Comparison of ENCODE assay signal across 1 cellular context in genomic region chr21:42973991-42974831, GRCh38.
TF ChIP-seq lines count a peak whose summit lies in the region.

TSS of gene PKNOX1 (plus strand) at chr21:42974562. CDS start at chr21:43004382, 29,820 bp downstream.

TF ChIP-seq in HEK293, 187 proteins besides CTCF, POLR2A, EP300 and RAD21 (continued from another document and continues in another):
- TF ChIP-seq ATF2 (tag by site-specific recombination; IDR thresholded peaks at IDR 0.05; ENCODE audit: low read depth) (no peak), ZNF398 (tag by site-specific recombination; IDR thresholded peaks at IDR 0.05) (peak; percentile 29; the same call in 1 of the 2 replicates), ZNF16 (tag by site-specific recombination; IDR thresholded peaks at IDR 0.05; ENCODE audit: low read depth) (no peak), ZSCAN16 (tag by site-specific recombination; IDR thresholded peaks at IDR 0.05) (no peak), ZNF423 (tag by site-specific recombination; IDR thresholded peaks at IDR 0.05) (peak; percentile 61; the same call in 1 of the 2 replicates), ZNF677 (tag by site-specific recombination; IDR thresholded peaks at IDR 0.05) (no peak), ZNF544 (tag by site-specific recombination; IDR thresholded peaks at IDR 0.05) (no peak), ZSCAN4 (tag by site-specific recombination; IDR thresholded peaks at IDR 0.05) (peak; percentile 63), ZNF473 (tag by site-specific recombination; IDR thresholded peaks at IDR 0.05) (no peak), ZNF660 (tag by site-specific recombination; IDR thresholded peaks at IDR 0.05) (no peak; the same call in 1 of the 2 replicates), ZNF692 (tag by site-specific recombination; IDR thresholded peaks at IDR 0.05) (peak; percentile 98), ZNF621 (tag by site-specific recombination; IDR thresholded peaks at IDR 0.05) (no peak), PRDM10 (tag by site-specific recombination; IDR thresholded peaks at IDR 0.05) (peak; percentile 100), KLF10 (tag by site-specific recombination; IDR thresholded peaks at IDR 0.05) (peak; percentile 100), ZBTB48 (tag by site-specific recombination; IDR thresholded peaks at IDR 0.05) (no peak), ZSCAN30 (tag by site-specific recombination; IDR thresholded peaks at IDR 0.05) (peak; percentile 56; the same call in 1 of the 2 replicates), ZNF585B (tag by site-specific recombination; IDR thresholded peaks at IDR 0.05) (no peak), ZNF623 (tag by site-specific recombination; IDR thresholded peaks at IDR 0.05) (0 out of 2 replicates have a peak, but pooled peaks have one; percentile 36), YY2 (tag by site-specific recombination; IDR thresholded peaks at IDR 0.05) (no peak), ZIC2 (tag by site-specific recombination; IDR thresholded peaks at IDR 0.05) (peak; percentile 84), ZNF140 (tag by site-specific recombination; IDR thresholded peaks at IDR 0.05) (no peak), KLF8 (tag by site-specific recombination; IDR thresholded peaks at IDR 0.05) (peak; percentile 99), ZNF19 (tag by site-specific recombination; IDR thresholded peaks at IDR 0.05; ENCODE audit: low read depth) (no peak), AEBP2 (tag by site-specific recombination; IDR thresholded peaks at IDR 0.05; ENCODE audit: borderline replicate concordance) (no peak), ZNF354C (tag by site-specific recombination; IDR thresholded peaks at IDR 0.05; ENCODE audit: borderline replicate concordance, low read depth) (no peak), ZBTB44 (tag by site-specific recombination; IDR thresholded peaks at IDR 0.05) (no peak; the same call in 1 of the 2 replicates), ELK4 (IDR thresholded peaks at IDR 0.05; ENCODE audit: borderline replicate concordance, low read depth, low read length) (no peak), ZNF146 (tag by site-specific recombination; IDR thresholded peaks at IDR 0.05) (no peak), ZNF280C (tag by site-specific recombination; IDR thresholded peaks at IDR 0.05) (no peak), ZNF280D (tag by site-specific recombination; IDR thresholded peaks at IDR 0.05) (no peak), HIC1 (tag by site-specific recombination; IDR thresholded peaks at IDR 0.05) (no peak), ZNF2 (tag by site-specific recombination; IDR thresholded peaks at IDR 0.05) (peak; percentile 93)
